ENCODE assay signal across 8 cellular contexts in genomic region chr20:62707981-62708521, GRCh38. TPM values are rescaled to one million over a fixed set of nuclear protein-coding genes. Genes with fewer than 3 reads are reported as not detected.
DNase-seq lines count a peak whose midpoint lies in the region; ATAC-seq and TF ChIP-seq lines count a peak whose summit lies in the region.

No MANE protein-coding gene starts in this region.

- CTCF ChIA-PET in CD8-positive, alpha-beta T cell (lab: Charles Lee): interaction anchor here (1.6 kb wide), 1 partner anchor 101 kb away, joined by 4 read pairs; no protein-coding TSS in a partner anchor

- no peaks in the 10 kb centered on the region for H3K9me3 ChIP-seq in CD8-positive, alpha-beta T cell (ENCODE audit: low read length)
- no peaks in the 10 kb centered on the region for H3K9me3 ChIP-seq in HUES48 (ENCODE audit: control insufficient read depth, insufficient read depth, low read length)
- no peaks in the 10 kb centered on the region for H3K9me3 ChIP-seq in lower lobe of right lung

- POLR2A ChIA-PET in CD8-positive, alpha-beta T cell (lab: Charles Lee): no interaction called here

- DNase-seq in CD8-positive, alpha-beta T cell: peak in 1 of 7 experiments; percentile 22
- DNase-seq in activated CD4-positive, alpha-beta T cell treated with anti-CD3 and anti-CD28 coated beads, Interleukin-2, amount 50 U/mL, for 1 hour: peak; percentile 23
- DNase-seq in left lobe of liver (ENCODE audit: low spot score): no peak
- DNase-seq in lower lobe of right lung: no peak

- no peak overlapping the region for H3K4me3 ChIP-seq in CD8-positive, alpha-beta T cell (ENCODE audit: low read depth, low read length)
- H3K4me3 ChIP-seq in HUES48 (ENCODE audit: low read depth, low read length) (peak overlapping the region; percentile 58), lower lobe of right lung (no peak overlapping the region)

- H3K9ac ChIP-seq in HUES48 (ENCODE audit: low read depth, low read length): no peak overlapping the region

- no peaks in the 10 kb centered on the region for H3K4me1 ChIP-seq in CD8-positive, alpha-beta T cell (ENCODE audit: insufficient read depth, low read length)
- H3K4me1 ChIP-seq in HUES48 (ENCODE audit: control insufficient read depth, insufficient read depth, low read length) (peaks cover 6% of the 10 kb centered on the region), lower lobe of right lung (peaks cover 20% of the 10 kb centered on the region)

- H3K4me1 Mint-ChIP-seq in CD8-positive, alpha-beta T cell (ENCODE audit: low read depth): peaks cover 7% of the 10 kb centered on the region

- intact Hi-C loops in CD8-positive, alpha-beta T cell (cut with DNase I, micrococcal nuclease): no loop called here
- intact Hi-C loops in lower lobe of right lung (cut with DNase I): no loop called here

- no peaks in the 10 kb centered on the region for H3K9me3 Mint-ChIP-seq in CD8-positive, alpha-beta T cell

- H3K27me3 Mint-ChIP-seq in CD8-positive, alpha-beta T cell (ENCODE audit: low read depth): peaks cover 21% of the 10 kb centered on the region

- H3K27me3 ChIP-seq in CD8-positive, alpha-beta T cell (ENCODE audit: insufficient read depth, low read length): peaks cover 8% of the 10 kb centered on the region
- H3K27me3 ChIP-seq in HUES48 (ENCODE audit: control insufficient read depth, insufficient read depth, low read length) (peaks cover 36% of the 10 kb centered on the region), lower lobe of right lung (ENCODE audit: low read depth) (peaks cover 74% of the 10 kb centered on the region)

- H3K27ac Mint-ChIP-seq in CD8-positive, alpha-beta T cell: no peak overlapping the region

- peak; percentile 26 for TF ChIP-seq CTCF in CD8-positive, alpha-beta T cell (IDR thresholded peaks at IDR 0.05)
- no peak for TF ChIP-seq CTCF in lower lobe of right lung (IDR thresholded peaks at IDR 0.05)

- no peaks in the 10 kb centered on the region for H3K36me3 ChIP-seq in CD8-positive, alpha-beta T cell (ENCODE audit: insufficient read depth, low read length)
- H3K36me3 ChIP-seq in HUES48 (ENCODE audit: control insufficient read depth, insufficient read depth, low read length) (no peaks in the 10 kb centered on the region), lower lobe of right lung (no peaks in the 10 kb centered on the region)

- H3K27ac ChIP-seq in CD8-positive, alpha-beta T cell (ENCODE audit: low read depth, low read length): no peak overlapping the region
- H3K27ac ChIP-seq in HUES48 (ENCODE audit: low read depth, low read length) (no peak overlapping the region), lower lobe of right lung (no peak overlapping the region)

- H3K4me3 Mint-ChIP-seq in CD8-positive, alpha-beta T cell: no peak overlapping the region

- H3K36me3 Mint-ChIP-seq in CD8-positive, alpha-beta T cell: no peaks in the 10 kb centered on the region

- peak; percentile 62 for ATAC-seq in CD8-positive, alpha-beta T cell
- ATAC-seq in left lobe of liver (peak; percentile 13), lower lobe of right lung (no peak), HG03175 (IDR thresholded peaks at IDR 0.05; ENCODE audit: unreplicated experiment) (no peak), GM21529 (IDR thresholded peaks at IDR 0.05; ENCODE audit: unreplicated experiment) (no peak), HG02588 (IDR thresholded peaks at IDR 0.05; ENCODE audit: unreplicated experiment) (no peak)

RNA-seq across cellular contexts. Expression of gene NTSR1, which starts 0.6 kb away (rescaled TPM):
- total RNA-seq in CD8-positive, alpha-beta T cell: not detected
- 0.10 TPM for total RNA-seq in left lobe of liver
- total RNA-seq in lower lobe of right lung: not detected

Comparison
In these comparisons a context has a peak if more than half of its experiments do, and no peak if none do; other contexts are left out.
1. ATAC-seq: peak in CD8-positive, alpha-beta T cell (single experiment) and left lobe of liver (single experiment); none in lower lobe of right lung (0 of 2), HG03175 (single experiment), GM21529 (single experiment) and HG02588 (single experiment).